Comparison of ENCODE assay signal across 13 cellular contexts in genomic region chr1:114745351-114745750, GRCh38. TPM values are rescaled to one million over a fixed set of nuclear protein-coding genes. Genes with fewer than 3 reads are reported as not detected.
DNase-seq lines count a peak whose midpoint lies in the region; ATAC-seq and TF ChIP-seq lines count a peak whose summit lies in the region.
"Had no signal": no experiment of that assay in that cellular context is flagged by ENCODE, and none has a peak within 500 bp of the region (broad histone marks: within the 10 kb centered on the region; RNA-seq: fewer than 3 reads in every experiment).

No MANE protein-coding gene starts in this region.

- no peak for DNase-seq in CD4-positive, CD25-positive, alpha-beta regulatory T cell
- DNase-seq in T-helper 2 cell treated with Interferon-gamma antibody and Interleukin-4, amounts not matched to agents 5 μg/mL and 100 μg/mL, for 36 hours (ENCODE audit: low spot score), result peak; percentile 12
- DNase-seq in memory B cell (ENCODE audit: low spot score in 2 of 2) (no peak), mucosa of descending colon (no peak), spleen (no peak)
- DNase-seq: activated CD4-positive, alpha-beta T cell treated with anti-CD3 and anti-CD28 coated beads for 1 hour; GDM1; ovary had no signal

- peaks cover 8% of the 10 kb centered on the region for H3K4me1 ChIP-seq in ACC112 (ENCODE audit: control insufficient read depth, insufficient read depth, low read length, unreplicated experiment)
- H3K4me1 ChIP-seq in CD4-positive, CD25-positive, alpha-beta regulatory T cell (ENCODE audit: control insufficient read depth, insufficient read depth, low read length, poor library complexity, severe bottlenecking), result peaks cover 40% of the 10 kb centered on the region
- H3K4me1 ChIP-seq in mucosa of descending colon (ENCODE audit: low read depth), result no peaks in the 10 kb centered on the region
- peaks cover 4 to 99% (median 63%) of the 10 kb centered on the region in 6 donors for H3K4me1 ChIP-seq in spleen

- no peaks in the 10 kb centered on the region for H3K27me3 Mint-ChIP-seq in CD4-positive, CD25-positive, alpha-beta regulatory T cell
- no peaks in the 10 kb centered on the region for H3K27me3 Mint-ChIP-seq in T-helper 2 cell treated with Interferon-gamma antibody and Interleukin-4, amounts not matched to agents 5 μg/mL and 100 μg/mL, for 36 hours (ENCODE audit: low read depth)
- H3K27me3 Mint-ChIP-seq in memory B cell, result no peaks in the 10 kb centered on the region

- H3K4me3 ChIP-seq in ACC112 (ENCODE audit: low read depth, low read length) (no peak overlapping the region), mucosa of descending colon (no peak overlapping the region), spleen (no peak overlapping the region)
- peak overlapping the region; percentile 20 for H3K4me3 ChIP-seq in CD4-positive, CD25-positive, alpha-beta regulatory T cell (ENCODE audit: low read depth, low read length)
- H3K4me3 ChIP-seq: ovary, thoracic aorta had no signal

- peak overlapping the region in 2 of 4 donors; percentile 0 to 11 for H3K4me3 Mint-ChIP-seq in CD4-positive, CD25-positive, alpha-beta regulatory T cell
- H3K4me3 Mint-ChIP-seq in T-helper 2 cell treated with Interferon-gamma antibody and Interleukin-4, amounts not matched to agents 5 μg/mL and 100 μg/mL, for 36 hours, result no peak overlapping the region
- H3K4me3 Mint-ChIP-seq in memory B cell, result no peak overlapping the region

- WGBS in spleen, 5 donors, result 70 to 82% (median 70%) methylated on average over 1 of the region's 1 CpG

- peaks cover 49% of the 10 kb centered on the region for H3K36me3 ChIP-seq in ACC112 (ENCODE audit: insufficient read depth, low read length)
- peaks cover 80% of the 10 kb centered on the region for H3K36me3 ChIP-seq in CD4-positive, CD25-positive, alpha-beta regulatory T cell (ENCODE audit: control insufficient read depth, insufficient read depth, low read length)
- H3K36me3 ChIP-seq in mucosa of descending colon (ENCODE audit: low read depth), result no peaks in the 10 kb centered on the region
- peaks cover 0 to 100% (median 52%) of the 10 kb centered on the region in 6 donors for H3K36me3 ChIP-seq in spleen
- H3K36me3 ChIP-seq: ovary had no signal

- TF ChIP-seq POLR2A in spleen (IDR thresholded peaks at IDR 0.05), result no peak

- H3K4me1 Mint-ChIP-seq in CD4-positive, CD25-positive, alpha-beta regulatory T cell, result peaks cover 67 to 93% (median 77%) of the 10 kb centered on the region in 4 donors
- H3K4me1 Mint-ChIP-seq in T-helper 2 cell treated with Interferon-gamma antibody and Interleukin-4, amounts not matched to agents 5 μg/mL and 100 μg/mL, for 36 hours (ENCODE audit: low read depth), result peaks cover 41% of the 10 kb centered on the region
- H3K4me1 Mint-ChIP-seq in memory B cell, result peaks cover 33% of the 10 kb centered on the region

- H2AFZ ChIP-seq in ACC112 (ENCODE audit: low read length, unreplicated experiment), result no peak overlapping the region

- no peaks in the 10 kb centered on the region for H3K9me3 Mint-ChIP-seq in CD4-positive, CD25-positive, alpha-beta regulatory T cell
- no peaks in the 10 kb centered on the region for H3K9me3 Mint-ChIP-seq in T-helper 2 cell treated with Interferon-gamma antibody and Interleukin-4, amounts not matched to agents 5 μg/mL and 100 μg/mL, for 36 hours
- no peaks in the 10 kb centered on the region for H3K9me3 Mint-ChIP-seq in memory B cell

- intact Hi-C loops in mucosa of descending colon (cut with DNase I, micrococcal nuclease), result no loop called here
- intact Hi-C loops in spleen (cut with DNase I; ENCODE audit: low total_unique reads), result no loop called here

- peak overlapping the region in 1 of 3 donors; percentile 16 for H3K27ac Mint-ChIP-seq in CD4-positive, CD25-positive, alpha-beta regulatory T cell
- no peak overlapping the region for H3K27ac Mint-ChIP-seq in T-helper 2 cell treated with Interferon-gamma antibody and Interleukin-4, amounts not matched to agents 5 μg/mL and 100 μg/mL, for 36 hours
- H3K27ac Mint-ChIP-seq in memory B cell, result peak overlapping the region; percentile 26

- H3K27me3 ChIP-seq in ACC112 (ENCODE audit: insufficient read depth, low read length), result no peaks in the 10 kb centered on the region
- no peaks in the 10 kb centered on the region for H3K27me3 ChIP-seq in CD4-positive, CD25-positive, alpha-beta regulatory T cell (ENCODE audit: control insufficient read depth, insufficient read depth, low read length)
- H3K27me3 ChIP-seq in spleen (replicated peaks in 1 of 7), result no peaks in the 10 kb centered on the region
- H3K27me3 ChIP-seq: ovary had no signal

- peak overlapping the region; percentile 30 for H3K27ac ChIP-seq in ACC112 (ENCODE audit: low read depth, low read length)
- peak overlapping the region; percentile 17 for H3K27ac ChIP-seq in CD4-positive, CD25-positive, alpha-beta regulatory T cell (ENCODE audit: insufficient read depth, low read length, poor library complexity, severe bottlenecking)
- H3K27ac ChIP-seq in spleen, result no peak overlapping the region
- H3K27ac ChIP-seq: ovary, thoracic aorta had no signal

- H3K36me3 Mint-ChIP-seq in CD4-positive, CD25-positive, alpha-beta regulatory T cell, result peaks cover 59% of the 10 kb centered on the region
- H3K36me3 Mint-ChIP-seq in T-helper 2 cell treated with Interferon-gamma antibody and Interleukin-4, amounts not matched to agents 5 μg/mL and 100 μg/mL, for 36 hours (ENCODE audit: low read depth), result peaks cover 62% of the 10 kb centered on the region
- peaks cover 27% of the 10 kb centered on the region for H3K36me3 Mint-ChIP-seq in memory B cell

- peaks cover 100% of the 10 kb centered on the region for H3K79me2 ChIP-seq in ACC112 (ENCODE audit: control insufficient read depth, insufficient read depth, low read length, unreplicated experiment)

- ATAC-seq in CD4-positive, CD25-positive, alpha-beta regulatory T cell (ENCODE audit: low read depth in 2 of 2), result no peak
- ATAC-seq in memory B cell (ENCODE audit: low read depth) (no peak), HG02798 (IDR thresholded peaks at IDR 0.05; ENCODE audit: poor library complexity, unreplicated experiment) (no peak), mucosa of descending colon (no peak)
- ATAC-seq: Panc1 had no signal

- no peaks in the 10 kb centered on the region for H3K9me3 ChIP-seq in CD4-positive, CD25-positive, alpha-beta regulatory T cell (ENCODE audit: control insufficient read depth in 2 of 2, low read length in 2 of 2)
- H3K9me3 ChIP-seq in mucosa of descending colon (no peaks in the 10 kb centered on the region), spleen (no peaks in the 10 kb centered on the region)
- H3K9me3 ChIP-seq: ovary, thoracic aorta had no signal

- TF ChIP-seq CTCF in mucosa of descending colon (IDR thresholded peaks at IDR 0.05), result no peak
- no peak for TF ChIP-seq CTCF in spleen (IDR thresholded peaks at IDR 0.05 in 8 of 11, conservative IDR thresholded peaks at IDR 0.05 in 3 of 11)

RNA-seq across cellular contexts. Expression of gene CSDE1, which starts 12.4 kb away (rescaled TPM):
- total RNA-seq in CD4-positive, CD25-positive, alpha-beta regulatory T cell, result 641 TPM
- 100 to 1,000 TPM; 363 to 395 (median 367) TPM for polyA plus RNA-seq in CD4-positive, CD25-positive, alpha-beta regulatory T cell
- total RNA-seq in mucosa of descending colon, result 100 to 1,000 TPM; 429 to 934 (median 439) TPM
- 1,000 to 10,000 TPM in 2 of 7 donors, 100 to 1,000 TPM in 5; 407 to 1,126 (median 475) TPM for total RNA-seq in spleen
- polyA plus RNA-seq in spleen, result 100 to 1,000 TPM; 102 to 134 (median 120) TPM

RNA-seq across cellular contexts. Expression of gene NRAS, which starts 28.8 kb away (rescaled TPM):
- 33.6 TPM for total RNA-seq in CD4-positive, CD25-positive, alpha-beta regulatory T cell
- polyA plus RNA-seq in CD4-positive, CD25-positive, alpha-beta regulatory T cell, result 10 to 100 TPM; 25.4 to 35.8 (median 27.6) TPM
- 10 to 100 TPM; 25.3 to 51.1 (median 40.8) TPM for total RNA-seq in mucosa of descending colon
- 10 to 100 TPM; 27.0 to 45.3 (median 32.5) TPM for total RNA-seq in spleen
- polyA plus RNA-seq in spleen, result 10 to 100 TPM; 14.0 to 21.0 (median 18.1) TPM

RNA-seq across cellular contexts. Expression of gene SIKE1, which starts 35.1 kb away (rescaled TPM):
- 51.3 TPM for total RNA-seq in CD4-positive, CD25-positive, alpha-beta regulatory T cell
- polyA plus RNA-seq in CD4-positive, CD25-positive, alpha-beta regulatory T cell, result 10 to 100 TPM; 28.0 to 39.3 (median 34.6) TPM
- total RNA-seq in mucosa of descending colon, result 10 to 100 TPM; 34.5 to 35.5 (median 34.7) TPM
- total RNA-seq in spleen, result 10 to 100 TPM; 28.1 to 51.0 (median 39.8) TPM
- 10 to 100 TPM; 10.1 to 16.2 (median 16.1) TPM for polyA plus RNA-seq in spleen

RNA-seq across cellular contexts. Expression of gene AMPD1, which starts 50.0 kb away (rescaled TPM):
- total RNA-seq in CD4-positive, CD25-positive, alpha-beta regulatory T cell, result 0.69 TPM
- polyA plus RNA-seq in CD4-positive, CD25-positive, alpha-beta regulatory T cell, result not detected
- total RNA-seq in mucosa of descending colon, result 1 to 10 TPM in 1 of 3 donors, under 1 TPM in 2; 0.44 to 2.0 (median 0.63) TPM
- 1 to 10 TPM in 5 of 7 donors, under 1 TPM in 2; 0.28 to 3.1 (median 1.2) TPM for total RNA-seq in spleen
- 1 to 10 TPM in 1 of 3 donors, under 1 TPM in 2; 0.09 to 1.2 (median 0.52) TPM for polyA plus RNA-seq in spleen
- total RNA-seq: mesenteric fat pad had no signal

Comparison
In these comparisons a context has a peak if more than half of its experiments do, and no peak if none do; other contexts are left out.
1. H3K27ac ChIP-seq: peak in ACC112 (single experiment) and CD4-positive, CD25-positive, alpha-beta regulatory T cell (single experiment); none in spleen (0 of 8).